Comparison of ENCODE assay signal across 7 cellular contexts in genomic region chr1:44672254-44672955, GRCh38. TPM values are rescaled to one million over a fixed set of nuclear protein-coding genes. Genes with fewer than 3 reads are reported as not detected.
DNase-seq lines count a peak whose midpoint lies in the region; ATAC-seq and TF ChIP-seq lines count a peak whose summit lies in the region.

No MANE protein-coding gene starts in this region.

- H3K4me3 ChIP-seq in HL-60 (replicated peaks; ENCODE audit: insufficient read depth, low read length) (no peak overlapping the region), gastroesophageal sphincter (no peak overlapping the region)

- TF ChIP-seq POLR2A in gastroesophageal sphincter (IDR thresholded peaks at IDR 0.05): no peak

- WGBS in gastroesophageal sphincter (ENCODE audit: low coverage in 1 of 2), 2 donors: 73 to 90% methylated on average over 2 to 11 of the region's 13 CpGs

- peak overlapping the region; percentile 83 for H3K4me3 Mint-ChIP-seq in stimulated activated effector memory CD8-positive, alpha-beta T cell treated with anti-CD3 and anti-CD28 coated beads, Interleukin-12 subunit alpha, Interleukin-12 subunit beta, amount 100 ng/mL, for 72 hours

- no peaks in the 10 kb centered on the region for H3K36me3 Mint-ChIP-seq in stimulated activated effector memory CD8-positive, alpha-beta T cell treated with anti-CD3 and anti-CD28 coated beads, Interleukin-12 subunit alpha, Interleukin-12 subunit beta, amount 100 ng/mL, for 72 hours

- H3K27me3 ChIP-seq in HL-60 (ENCODE audit: insufficient read depth, poor library complexity, severe bottlenecking) (no peaks in the 10 kb centered on the region), gastroesophageal sphincter (no peaks in the 10 kb centered on the region)

- no peaks in the 10 kb centered on the region for H3K36me3 ChIP-seq in gastroesophageal sphincter

- ATAC-seq in gastroesophageal sphincter: no peak
- no peak for ATAC-seq in stimulated activated effector memory CD8-positive, alpha-beta T cell treated with anti-CD3 and anti-CD28 coated beads, Interleukin-12 subunit alpha, Interleukin-12 subunit beta, amount 100 ng/mL, for 72 hours

- peaks cover 0 to 54% (median 3%) of the 10 kb centered on the region in 3 donors for H3K4me1 ChIP-seq in gastroesophageal sphincter

- H3K4me1 Mint-ChIP-seq in stimulated activated effector memory CD8-positive, alpha-beta T cell treated with anti-CD3 and anti-CD28 coated beads, Interleukin-12 subunit alpha, Interleukin-12 subunit beta, amount 100 ng/mL, for 72 hours: peaks cover 14% of the 10 kb centered on the region

- no peak for TF ChIP-seq CTCF in HL-60 (IDR thresholded peaks at IDR 0.05; ENCODE audit: insufficient read depth, low read length)
- no peak for TF ChIP-seq CTCF in gastroesophageal sphincter (IDR thresholded peaks at IDR 0.05)

- peak; percentile 96 to 97 for DNase-seq in HL-60 (ENCODE audit: low read depth in 1 of 2, low spot score in 1 of 2)
- DNase-seq in T1000 (lab: John Stamatoyannopoulos, UW): peak; percentile 52
- DNase-seq in stimulated activated effector memory CD8-positive, alpha-beta T cell treated with anti-CD3 and anti-CD28 coated beads, Interleukin-12 subunit alpha, Interleukin-12 subunit beta, amount 100 ng/mL, for 72 hours (ENCODE audit: low spot score in 2 of 2): no peak
- DNase-seq in activated gamma-delta T cell treated with Interleukin-2 at 50 U/mL for 16 hours: no peak
- DNase-seq in NCI-H187 (lab: John Stamatoyannopoulos, UW): no peak
- DNase-seq in NCI-H446 (lab: John Stamatoyannopoulos, UW): no peak

- no peaks in the 10 kb centered on the region for H3K9me3 ChIP-seq in gastroesophageal sphincter

- no peaks in the 10 kb centered on the region for H3K9me3 Mint-ChIP-seq in stimulated activated effector memory CD8-positive, alpha-beta T cell treated with anti-CD3 and anti-CD28 coated beads, Interleukin-12 subunit alpha, Interleukin-12 subunit beta, amount 100 ng/mL, for 72 hours

- TF ChIP-seq EP300 in gastroesophageal sphincter (IDR thresholded peaks at IDR 0.05): no peak

- peak overlapping the region; percentile 85 for H3K27ac ChIP-seq in HL-60 (replicated peaks)
- peak overlapping the region in 3 of 4 donors; percentile 94 to 97 (median 95) for H3K27ac ChIP-seq in gastroesophageal sphincter

- no peak overlapping the region for H3K27ac Mint-ChIP-seq in stimulated activated effector memory CD8-positive, alpha-beta T cell treated with anti-CD3 and anti-CD28 coated beads, Interleukin-12 subunit alpha, Interleukin-12 subunit beta, amount 100 ng/mL, for 72 hours

RNA-seq across cellular contexts. Expression of gene TMEM53, which starts 1.9 kb away (rescaled TPM):
- total RNA-seq in gastroesophageal sphincter: 1 to 10 TPM; 3.9 to 8.3 (median 4.7) TPM

RNA-seq across cellular contexts. Expression of gene ARMH1, which starts 2.1 kb away (rescaled TPM):
- total RNA-seq in gastroesophageal sphincter: 1 to 10 TPM in 2 of 4 donors, under 1 TPM in 2; 0.66 to 3.0 (median 1.3) TPM

RNA-seq across cellular contexts. Expression of gene RNU5D-1, which starts 58.6 kb away (rescaled TPM):
- total RNA-seq in gastroesophageal sphincter: not detected

Comparison
In these comparisons a context has a peak if more than half of its experiments do, and no peak if none do; other contexts are left out.
1. DNase-seq: peak in HL-60 (2 of 2) and T1000 (single experiment); none in stimulated activated effector memory CD8-positive, alpha-beta T cell treated with anti-CD3 and anti-CD28 coated beads, Interleukin-12 subunit alpha, Interleukin-12 subunit beta, amount 100 ng/mL, for 72 hours (0 of 2), activated gamma-delta T cell treated with Interleukin-2 at 50 U/mL for 16 hours (single experiment), NCI-H187 (0 of 2) and NCI-H446 (0 of 2).